In genomic region chr10:31604141-31604540, GRCh38 we compare ENCODE assay signal across 8 cellular contexts.
DNase-seq lines count a peak whose midpoint lies in the region; ATAC-seq and TF ChIP-seq lines count a peak whose summit lies in the region.

No MANE protein-coding gene starts in this region.

- H3K27ac ChIP-seq in CD4-positive, alpha-beta T cell (ENCODE audit: low read depth, low read length), result no peak overlapping the region

- peak overlapping the region; percentile 90 for H3K4me3 Mint-ChIP-seq in CD4-positive, alpha-beta T cell
- H3K4me3 Mint-ChIP-seq in central memory CD8-positive, alpha-beta T cell, result peak overlapping the region; percentile 81
- peak overlapping the region; percentile 80 to 93 (median 88) for H3K4me3 Mint-ChIP-seq in naive thymus-derived CD8-positive, alpha-beta T cell

- no peak overlapping the region for H3K27ac Mint-ChIP-seq in CD4-positive, alpha-beta T cell
- H3K27ac Mint-ChIP-seq in central memory CD8-positive, alpha-beta T cell (ENCODE audit: low read depth), result no peak overlapping the region
- peak overlapping the region in 5 of 10 donors; percentile 15 to 79 (median 42) for H3K27ac Mint-ChIP-seq in naive thymus-derived CD8-positive, alpha-beta T cell

- no peaks in the 10 kb centered on the region for H3K27me3 ChIP-seq in CD4-positive, alpha-beta T cell (ENCODE audit: control insufficient read depth, insufficient read depth, low read length)

- TF ChIP-seq CTCF in CD4-positive, alpha-beta T cell (IDR thresholded peaks at IDR 0.05), result no peak

- CTCF ChIA-PET in CD4-positive, alpha-beta T cell (lab: Charles Lee), result no interaction called here

- no peak for DNase-seq in CD4-positive, alpha-beta T cell
- DNase-seq in NCI-H1436 (lab: John Stamatoyannopoulos, UW) (peak; percentile 35), kidney glomerular epithelial cell (lab: John Stamatoyannopoulos, UW) (no peak)
- DNase-seq in central memory CD8-positive, alpha-beta T cell (ENCODE audit: low spot score in 2 of 2), result no peak
- no peak for DNase-seq in naive thymus-derived CD8-positive, alpha-beta T cell
- DNase-seq in stimulated activated naive CD4-positive, alpha-beta T cell treated with Interleukin-2 at 50 U/mL for 16 hours (lab: John Stamatoyannopoulos, UW), result no peak
- no peak for DNase-seq in stimulated activated CD4-positive, alpha-beta T cell treated with anti-CD3 and anti-CD28 coated beads, Interleukin-2, amount 100 ng/mL, for 48 hours

- H3K9me3 Mint-ChIP-seq in CD4-positive, alpha-beta T cell, result no peaks in the 10 kb centered on the region
- H3K9me3 Mint-ChIP-seq in central memory CD8-positive, alpha-beta T cell, result no peaks in the 10 kb centered on the region
- H3K9me3 Mint-ChIP-seq in naive thymus-derived CD8-positive, alpha-beta T cell, result peaks cover 0 to 2% (median 0%) of the 10 kb centered on the region in 9 donors

- H3K27me3 Mint-ChIP-seq in CD4-positive, alpha-beta T cell, result no peaks in the 10 kb centered on the region
- no peaks in the 10 kb centered on the region for H3K27me3 Mint-ChIP-seq in central memory CD8-positive, alpha-beta T cell
- peaks cover 0 to 3% (median 0%) of the 10 kb centered on the region in 5 donors for H3K27me3 Mint-ChIP-seq in naive thymus-derived CD8-positive, alpha-beta T cell

- ATAC-seq in CD4-positive, alpha-beta T cell (ENCODE audit: poor library complexity), result no peak
- ATAC-seq in central memory CD8-positive, alpha-beta T cell (replicated peaks; ENCODE audit: extremely low read depth, poor library complexity, severe bottlenecking), result no peak
- no peak for ATAC-seq in naive thymus-derived CD8-positive, alpha-beta T cell
- no peak for ATAC-seq in HG02840 (IDR thresholded peaks at IDR 0.05; ENCODE audit: low FRiP score, unreplicated experiment)

- no peaks in the 10 kb centered on the region for H3K36me3 Mint-ChIP-seq in CD4-positive, alpha-beta T cell (ENCODE audit: low read depth)
- peaks cover 2% of the 10 kb centered on the region for H3K36me3 Mint-ChIP-seq in central memory CD8-positive, alpha-beta T cell (ENCODE audit: insufficient read depth)
- H3K36me3 Mint-ChIP-seq in naive thymus-derived CD8-positive, alpha-beta T cell, result no peaks in the 10 kb centered on the region

- POLR2A ChIA-PET in CD4-positive, alpha-beta T cell (lab: Charles Lee), result interaction anchor here (0.6 kb wide), 1 partner anchor 188 kb away, joined by 3 read pairs; no protein-coding TSS in a partner anchor
- POLR2A ChIA-PET in naive thymus-derived CD8-positive, alpha-beta T cell (lab: Charles Lee), result no interaction called here

- H3K9me3 ChIP-seq in CD4-positive, alpha-beta T cell (ENCODE audit: control insufficient read depth, low read length), result no peaks in the 10 kb centered on the region

- intact Hi-C loops in CD4-positive, alpha-beta T cell (cut with DNase I, micrococcal nuclease), result no loop called here

- peaks cover 10% of the 10 kb centered on the region for H3K4me1 Mint-ChIP-seq in CD4-positive, alpha-beta T cell (ENCODE audit: low read depth)
- H3K4me1 Mint-ChIP-seq in central memory CD8-positive, alpha-beta T cell, result peaks cover 9% of the 10 kb centered on the region
- H3K4me1 Mint-ChIP-seq in naive thymus-derived CD8-positive, alpha-beta T cell, result peaks cover 5 to 17% (median 11%) of the 10 kb centered on the region in 4 donors
